In genomic region chr17:58335779-58336455, GRCh38 we compare ENCODE assay signal across 8 cellular contexts. TPM values are rescaled to one million over a fixed set of nuclear protein-coding genes. Genes with fewer than 3 reads are reported as not detected.
A peak's percentile ranks its signal among the peaks of the same experiment; 100 is the strongest.
DNase-seq lines count a peak whose midpoint lies in the region; ATAC-seq and TF ChIP-seq lines count a peak whose summit lies in the region.

No MANE protein-coding gene starts in this region.

- H3K9me2 ChIP-seq in HCT116 (ENCODE audit: insufficient read depth): no peaks in the 10 kb centered on the region

- TF ChIP-seq RAD21 in HCT116 (IDR thresholded peaks at IDR 0.05; ENCODE audit: low read depth): no peak

- H3K79me2 ChIP-seq in HCT116 (ENCODE audit: insufficient read depth, low read length) (no peaks in the 10 kb centered on the region), smooth muscle cell (ENCODE audit: low read depth) (no peaks in the 10 kb centered on the region)

- intact Hi-C loops in HCT116 (cut with micrococcal nuclease): no loop called here

- H3K9ac ChIP-seq in HCT116 (ENCODE audit: low read length) (no peak overlapping the region), smooth muscle cell (ENCODE audit: low read depth) (no peak overlapping the region)

- no peak overlapping the region for H3K4me3 ChIP-seq in HCT116 (replicated peaks in 1 of 2; ENCODE audit: low read depth in 1 of 2, low read length in 2 of 2)
- H3K4me3 ChIP-seq in smooth muscle cell: no peak overlapping the region

- peaks cover 16% of the 10 kb centered on the region for H3F3A ChIP-seq in smooth muscle cell (ENCODE audit: low read depth)

- H3K27me3 ChIP-seq in HCT116 (ENCODE audit: insufficient read depth, low read length): no peaks in the 10 kb centered on the region
- no peaks in the 10 kb centered on the region for H3K27me3 ChIP-seq in smooth muscle cell (ENCODE audit: low read depth)

- H3K4me1 ChIP-seq in HCT116 (ENCODE audit: control insufficient read depth in 1 of 2, insufficient read depth in 2 of 2, low read length in 2 of 2) (peaks cover 17 to 53% of the 10 kb centered on the region in 2 experiments), smooth muscle cell (ENCODE audit: low read depth) (peaks cover 17% of the 10 kb centered on the region)

- WGBS in smooth muscle cell (ENCODE audit: low lambda C conversion rate): 73% methylated on average over 4 of the region's 4 CpGs

- no peak overlapping the region for H2AFZ ChIP-seq in HCT116 (ENCODE audit: low read depth, low read length, poor library complexity, severe bottlenecking)
- no peak overlapping the region for H2AFZ ChIP-seq in smooth muscle cell (ENCODE audit: low read depth)

- TF ChIP-seq POLR2A in HCT116 (IDR thresholded peaks at IDR 0.05; ENCODE audit: borderline replicate concordance, extremely low read depth, insufficient read depth, insufficient read length): no peak

- H3K4me2 ChIP-seq in HCT116 (ENCODE audit: low read length) (no peak overlapping the region), smooth muscle cell (peak overlapping the region; percentile 36)

- H4K20me1 ChIP-seq in HCT116 (ENCODE audit: insufficient read depth) (no peaks in the 10 kb centered on the region), smooth muscle cell (ENCODE audit: low read depth) (no peaks in the 10 kb centered on the region)

- peak; percentile 9 for DNase-seq in 8988T
- DNase-seq in HCT116 (ENCODE audit: low read depth, low spot score): no peak
- peak; percentile 75 for DNase-seq in UCSD-AML1 (lab: John Stamatoyannopoulos, UW; ENCODE audit: unreplicated experiment)
- DNase-seq in effector CD4-positive, alpha-beta T cell: peak; percentile 61
- no peak for DNase-seq in smooth muscle cell (lab: John Stamatoyannopoulos, UW; ENCODE audit: unreplicated experiment)
- no peak for DNase-seq in iPS-NIHi7 (ENCODE audit: extremely low spot score)

- ATAC-seq in HCT116 (no peak), HG03196 (IDR thresholded peaks at IDR 0.05; ENCODE audit: unreplicated experiment) (no peak), HG03159 (IDR thresholded peaks at IDR 0.05; ENCODE audit: unreplicated experiment) (no peak)

- H3K9me3 ChIP-seq in HCT116 (ENCODE audit: control insufficient read depth in 1 of 2, insufficient read depth in 1 of 2, low read depth in 1 of 2, low read length in 2 of 2): no peaks in the 10 kb centered on the region
- H3K9me3 ChIP-seq in smooth muscle cell (replicated peaks; ENCODE audit: low read depth): no peaks in the 10 kb centered on the region

- no TSS peak for BruUV-seq in HCT116 (replicated peaks; lab: Mats Ljungman, UMichigan)

- H3K36me3 ChIP-seq in HCT116 (ENCODE audit: control insufficient read depth in 1 of 2, insufficient read depth in 2 of 2, low read length in 2 of 2) (no peaks in the 10 kb centered on the region), smooth muscle cell (ENCODE audit: low read depth) (no peaks in the 10 kb centered on the region)

- H3K27ac ChIP-seq in HCT116 (ENCODE audit: low read depth, low read length) (peak overlapping the region; percentile 5; the same call in 1 of the 2 replicates), smooth muscle cell (ENCODE audit: low read depth) (peak overlapping the region; percentile 24)

- CTCF ChIA-PET in HCT116 (lab: Charles Lee): interaction anchor here (0.8 to 2.4 kb wide), 2 partner anchors 19 to 23 kb away, joined by 3 to 7 read pairs; no protein-coding TSS in a partner anchor

- TF ChIP-seq CTCF in HCT116 (IDR thresholded peaks at IDR 0.05 in 2 of 3, conservative IDR thresholded peaks at IDR 0.05 in 1 of 3; ENCODE audit: borderline replicate concordance in 1 of 3, insufficient read depth in 1 of 3, low read depth in 2 of 3, low read length in 2 of 3) (no peak), smooth muscle cell (IDR thresholded peaks at IDR 0.05; ENCODE audit: borderline replicate concordance, insufficient read depth, poor library complexity, severe bottlenecking) (no peak)

- RAD21 ChIA-PET in HCT116 (lab: Charles Lee; ENCODE audit: low non-redundant PET in 1 of 2, low total read pairs in 2 of 2, uncharacterized antibody in 2 of 2, unreplicated experiment in 2 of 2): no interaction called here

- POLR2A ChIA-PET in HCT116 (lab: Charles Lee): no interaction called here

TF ChIP-seq in HCT116, 20 proteins besides CTCF, POLR2A, EP300 and RAD21:
- TF ChIP-seq ZFX (IDR thresholded peaks at IDR 0.05): no peak
- no peak for TF ChIP-seq MAX (IDR thresholded peaks at IDR 0.05)
- no peak for TF ChIP-seq EZH2 (IDR thresholded peaks at IDR 0.05)
- TF ChIP-seq ZNF274 (IDR thresholded peaks at IDR 0.05; ENCODE audit: low read depth, low read length): no peak
- no peak for TF ChIP-seq TCF7L2 (IDR thresholded peaks at IDR 0.05; ENCODE audit: borderline replicate concordance, extremely low read depth, insufficient read depth, insufficient read length)
- no peak for TF ChIP-seq FOSL1 (IDR thresholded peaks at IDR 0.05; ENCODE audit: low read depth)
- TF ChIP-seq CBX3 (IDR thresholded peaks at IDR 0.05; ENCODE audit: low read depth): no peak
- TF ChIP-seq JUND (IDR thresholded peaks at IDR 0.05): no peak

RNA-seq across cellular contexts. Expression of gene TSPOAP1, which starts 7.3 kb away (rescaled TPM):
- total RNA-seq in HCT116 (2021; ENCODE audit: unreplicated experiment) (0.27 TPM), smooth muscle cell (4.3 and 7.0 TPM in 2 replicates)
- polyA plus RNA-seq in HCT116 (2012): 0.05 TPM in 1 of 2 replicates, not detected in the other
- 11.7 and 18.3 TPM in 2 replicates for polyA plus RNA-seq in smooth muscle cell

RNA-seq across cellular contexts. Expression of gene SUPT4H1, which starts 16.1 kb away (rescaled TPM):
- total RNA-seq in HCT116 (2021; ENCODE audit: unreplicated experiment) (118 TPM), smooth muscle cell (58.5 and 66.1 TPM in 2 replicates)
- polyA plus RNA-seq in HCT116 (2012): 121 and 141 TPM in 2 replicates
- polyA plus RNA-seq in smooth muscle cell: 92.4 and 107 TPM in 2 replicates

RNA-seq across cellular contexts. Expression of gene MPO, which starts 55.2 kb away (rescaled TPM):
- total RNA-seq in HCT116 (2021; ENCODE audit: unreplicated experiment) (not detected), smooth muscle cell (not detected in 2 replicates)
- polyA plus RNA-seq in HCT116 (2012): not detected in 2 replicates
- 0.09 TPM in 1 of 2 replicates, not detected in the other for polyA plus RNA-seq in smooth muscle cell

Comparison
In these comparisons a context has a peak if more than half of its experiments do, and no peak if none do; other contexts are left out.
1. DNase-seq: peak in 8988T (single experiment), UCSD-AML1 (single experiment) and effector CD4-positive, alpha-beta T cell (single experiment); none in HCT116 (single experiment), smooth muscle cell (single experiment) and iPS-NIHi7 (single experiment).